31 cellular contexts compared by ENCODE assay signal in the genomic region with DNA sequence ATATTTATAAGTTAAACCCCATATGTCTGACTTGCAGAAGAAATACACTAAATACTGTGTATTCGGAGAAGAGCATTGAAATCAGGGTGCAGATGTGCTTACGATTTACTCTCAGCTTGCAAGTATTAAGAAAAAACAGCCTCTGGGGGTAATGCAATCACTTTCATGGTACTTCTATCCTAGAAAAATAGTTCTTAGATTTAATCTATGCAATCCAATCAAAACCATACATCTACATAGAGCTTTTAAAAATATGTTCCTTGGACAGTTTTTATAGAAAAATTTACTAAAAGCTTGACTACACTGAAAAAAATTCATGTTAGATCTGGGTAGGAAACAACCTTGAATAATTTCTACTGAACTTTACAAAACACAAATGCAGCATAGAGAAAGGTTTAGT.
"Had no signal": no experiment of that assay in that cellular context is flagged by ENCODE, and none has a peak within 500 bp of the region (broad histone marks: within the 10 kb centered on the region; RNA-seq: fewer than 3 reads in every experiment).

No MANE protein-coding gene starts in this region.

- H3K27me3 ChIP-seq: adrenal gland, MG63 had no signal

- H3K9me3 ChIP-seq: adrenal gland, MG63 had no signal

- H3K27ac ChIP-seq: adrenal gland, PC-9, RWPE1 had no signal

- H2AFZ ChIP-seq: PC-9 had no signal

- H3K4me1 Mint-ChIP-seq: activated CD4-positive, alpha-beta T cell treated with anti-CD3 and anti-CD28 coated beads, Interleukin-2, amount 10 ng/mL, durations not matched to agents 7 days and 5 days; activated naive CD4-positive, alpha-beta T cell treated with anti-CD3 and anti-CD28 coated beads, Interleukin-2, amount 50 U/mL, for 24 hours; activated naive CD8-positive, alpha-beta T cell treated with anti-CD3 and anti-CD28 coated beads, Interleukin-2, amount 10 ng/mL, durations not matched to agents 7 days and 5 days had no signal

- H3K4me1 ChIP-seq: adrenal gland had no signal

- H3K27ac Mint-ChIP-seq: activated CD4-positive, alpha-beta T cell treated with anti-CD3 and anti-CD28 coated beads, Interleukin-2, amount 10 ng/mL, durations not matched to agents 7 days and 5 days; activated CD8-positive, alpha-beta T cell treated with anti-CD3 and anti-CD28 coated beads, Interleukin-2, amount 10 ng/mL, durations not matched to agents 7 days and 5 days; activated naive CD4-positive, alpha-beta T cell treated with anti-CD3 and anti-CD28 coated beads, Interleukin-2, amount 50 U/mL, for 24 hours; activated naive CD8-positive, alpha-beta T cell treated with anti-CD3 and anti-CD28 coated beads, Interleukin-2, amount 10 ng/mL, durations not matched to agents 7 days and 5 days; activated T-cell treated with anti-CD3 and anti-CD28 coated beads, Interleukin-2, amount 50 U/mL, for 24 hours; activated T-helper 2 cell treated with anti-CD3 and anti-CD28 coated beads, Interferon-gamma antibody, Interleukin-2, Interleukin-4, amounts not matched to agents 10 μg/mL and 5 μg/mL and 100 μg/mL, durations not matched to agents 14 hours and 24 hours and 36 hours; T-helper 1 cell treated with Interleukin-12 subunit alpha and Interleukin-12 subunit beta and Interleukin-4 antibody, amounts not matched to agents 30 μg/mL and 1 μg/mL, for 36 hours; T-helper 2 cell treated with Interferon-gamma antibody and Interleukin-4, amounts not matched to agents 5 μg/mL and 100 μg/mL, for 36 hours had no signal

- H3K4me3 Mint-ChIP-seq: activated CD4-positive, alpha-beta T cell treated with anti-CD3 and anti-CD28 coated beads, Interleukin-2, amount 10 ng/mL, durations not matched to agents 7 days and 5 days; activated CD8-positive, alpha-beta T cell treated with anti-CD3 and anti-CD28 coated beads, Interleukin-2, amount 10 ng/mL, durations not matched to agents 7 days and 5 days; activated naive CD4-positive, alpha-beta T cell treated with anti-CD3 and anti-CD28 coated beads, Interleukin-2, amount 50 U/mL, for 24 hours; activated naive CD8-positive, alpha-beta T cell treated with anti-CD3 and anti-CD28 coated beads, Interleukin-2, amount 10 ng/mL, durations not matched to agents 7 days and 5 days; activated T-cell treated with anti-CD3 and anti-CD28 coated beads, Interleukin-2, amount 50 U/mL, for 24 hours; brain; T-helper 1 cell treated with Interleukin-12 subunit alpha and Interleukin-12 subunit beta and Interleukin-4 antibody, amounts not matched to agents 30 μg/mL and 1 μg/mL, for 36 hours; T-helper 2 cell treated with Interferon-gamma antibody and Interleukin-4, amounts not matched to agents 5 μg/mL and 100 μg/mL, for 36 hours had no signal

- H3K27me3 Mint-ChIP-seq: activated CD4-positive, alpha-beta T cell treated with anti-CD3 and anti-CD28 coated beads, Interleukin-2, amount 10 ng/mL, durations not matched to agents 7 days and 5 days; activated naive CD4-positive, alpha-beta T cell treated with anti-CD3 and anti-CD28 coated beads, Interleukin-2, amount 50 U/mL, for 24 hours; activated naive CD8-positive, alpha-beta T cell treated with anti-CD3 and anti-CD28 coated beads, Interleukin-2, amount 10 ng/mL, durations not matched to agents 7 days and 5 days; activated T-cell treated with anti-CD3 and anti-CD28 coated beads, Interleukin-2, amount 50 U/mL, for 24 hours had no signal

- H3K36me3 ChIP-seq: adrenal gland, MG63 had no signal

- H3K4me2 ChIP-seq: PC-9 had no signal

- ATAC-seq: activated CD8-positive, alpha-beta T cell treated with anti-CD3 and anti-CD28 coated beads, Interleukin-2, amount 10 ng/mL, durations not matched to agents 7 days and 5 days; Right ventricle myocardium inferior had no signal

- H3K9me3 Mint-ChIP-seq: activated CD4-positive, alpha-beta T cell treated with anti-CD3 and anti-CD28 coated beads, Interleukin-2, amount 10 ng/mL, durations not matched to agents 7 days and 5 days; activated naive CD4-positive, alpha-beta T cell treated with anti-CD3 and anti-CD28 coated beads, Interleukin-2, amount 50 U/mL, for 24 hours; brain; T-helper 1 cell treated with Interleukin-12 subunit alpha and Interleukin-12 subunit beta and Interleukin-4 antibody, amounts not matched to agents 30 μg/mL and 1 μg/mL, for 36 hours had no signal

- H3K4me3 ChIP-seq: adrenal gland, MG63, PC-9 had no signal

- DNase-seq: activated CD4-positive, alpha-beta T cell treated with anti-CD3 and anti-CD28 coated beads, Interleukin-2, amount 10 ng/mL, durations not matched to agents 7 days and 5 days; activated CD4-positive, alpha-beta T cell treated with anti-CD3 and anti-CD28 coated beads, Interleukin-2, amount 50 U/mL, for 48 hours; activated CD8-positive, alpha-beta T cell treated with anti-CD3 and anti-CD28 coated beads, Interleukin-2, amount 10 ng/mL, durations not matched to agents 7 days and 5 days; activated gamma-delta T cell; activated naive CD4-positive, alpha-beta T cell treated with Interleukin-2 at 50 U/mL for 16 hours; activated naive CD8-positive, alpha-beta T cell treated with anti-CD3 and anti-CD28 coated beads, Interleukin-2, amount 10 ng/mL, durations not matched to agents 7 days and 5 days; activated T-cell treated with anti-CD3 and anti-CD28 coated beads, Interleukin-2, amount 50 U/mL, for 24 hours; adrenal gland; caudate nucleus; Kasumi-1; KG1; MG63; NCI-H1048; NCI-H1105 treated with DMSO at 0.1 percent for 48 hours; NCI-H1436; NCI-H1694; NCI-H1930; NCI-H2081 treated with DMSO at 0.1 percent for 48 hours; NCI-H226; NCI-H446 treated with DMSO at 0.1 percent for 48 hours; NCI-H524 treated with DMSO at 0.1 percent for 48 hours; NCI-H748 treated with DMSO at 0.1 percent for 48 hours; PC-9; SIG-M5 had no signal

- H3K36me3 Mint-ChIP-seq: activated naive CD4-positive, alpha-beta T cell treated with anti-CD3 and anti-CD28 coated beads, Interleukin-2, amount 50 U/mL, for 24 hours; activated naive CD8-positive, alpha-beta T cell treated with anti-CD3 and anti-CD28 coated beads, Interleukin-2, amount 10 ng/mL, durations not matched to agents 7 days and 5 days; brain had no signal
